ENCODE assay signal across 19 cellular contexts in genomic region chr13:35694549-35695233, GRCh38.
"Had no signal": no experiment of that assay in that cellular context is flagged by ENCODE, and none has a peak within 500 bp of the region (broad histone marks: within the 10 kb centered on the region; RNA-seq: fewer than 3 reads in every experiment).

No MANE protein-coding gene starts in this region.

- H3K27me3 Mint-ChIP-seq: activated CD8-positive, alpha-beta memory T cell treated with anti-CD3 and anti-CD28 coated beads, Interleukin-2, amount 10 ng/mL, durations not matched to agents 7 days and 5 days; activated naive CD8-positive, alpha-beta T cell treated with anti-CD3 and anti-CD28 coated beads, Interleukin-2, amount 50 U/mL, for 24 hours had no signal

- H3K36me3 ChIP-seq: ascending aorta, gastroesophageal sphincter, heart right ventricle, sigmoid colon, tibial nerve had no signal

- DNase-seq: activated CD4-positive, alpha-beta memory T cell treated with anti-CD3 and anti-CD28 coated beads for 36 hours; activated CD4-positive, alpha-beta T cell treated with anti-CD3 and anti-CD28 coated beads for 36 hours; activated CD8-positive, alpha-beta memory T cell treated with anti-CD3 and anti-CD28 coated beads, Interleukin-2, amount 10 ng/mL, durations not matched to agents 7 days and 5 days; activated naive CD4-positive, alpha-beta T cell treated with anti-CD3 and anti-CD28 coated beads for 36 hours; activated naive CD8-positive, alpha-beta T cell treated with anti-CD3 and anti-CD28 coated beads, Interleukin-2, amount 50 U/mL, for 24 hours; activated T-cell treated with anti-CD3 and anti-CD28 coated beads, Interleukin-2, amount 50 U/mL, for 1 hour; heart right ventricle; left colon; psoas muscle; stimulated activated CD4-positive, alpha-beta T cell treated with anti-CD3 and anti-CD28 coated beads, Interleukin-12 subunit alpha, Interleukin-12 subunit beta, amount 100 ng/mL, for 4 hours; stimulated activated CD4-positive, alpha-beta T cell treated with anti-CD3 and anti-CD28 coated beads, Interleukin-2, amount 100 ng/mL, for 24 hours had no signal

- H3K4me3 Mint-ChIP-seq: activated CD4-positive, alpha-beta memory T cell treated with anti-CD3 and anti-CD28 coated beads for 36 hours; activated CD4-positive, alpha-beta T cell treated with anti-CD3 and anti-CD28 coated beads for 36 hours; activated CD8-positive, alpha-beta memory T cell treated with anti-CD3 and anti-CD28 coated beads, Interleukin-2, amount 10 ng/mL, durations not matched to agents 7 days and 5 days; activated naive CD4-positive, alpha-beta T cell treated with anti-CD3 and anti-CD28 coated beads for 36 hours; activated naive CD8-positive, alpha-beta T cell treated with anti-CD3 and anti-CD28 coated beads, Interleukin-2, amount 50 U/mL, for 24 hours; mesothelial cell of epicardium; stimulated activated effector memory CD8-positive, alpha-beta T cell treated with anti-CD3 and anti-CD28 coated beads, Interleukin-12 subunit alpha, Interleukin-12 subunit beta, amount 100 ng/mL, for 72 hours had no signal

- H3K9me3 ChIP-seq: ascending aorta, gastroesophageal sphincter, heart right ventricle, psoas muscle, sigmoid colon, tibial nerve had no signal

- ATAC-seq: activated CD4-positive, alpha-beta T cell treated with anti-CD3 and anti-CD28 coated beads for 36 hours; activated CD8-positive, alpha-beta memory T cell treated with anti-CD3 and anti-CD28 coated beads, Interleukin-2, amount 10 ng/mL, durations not matched to agents 7 days and 5 days; activated naive CD8-positive, alpha-beta T cell treated with anti-CD3 and anti-CD28 coated beads, Interleukin-2, amount 50 U/mL, for 24 hours; gastroesophageal sphincter; heart right ventricle; left colon; stimulated activated effector memory CD8-positive, alpha-beta T cell treated with anti-CD3 and anti-CD28 coated beads, Interleukin-12 subunit alpha, Interleukin-12 subunit beta, amount 100 ng/mL, for 72 hours had no signal

- H3K9me3 Mint-ChIP-seq: activated CD4-positive, alpha-beta memory T cell treated with anti-CD3 and anti-CD28 coated beads for 36 hours; activated naive CD4-positive, alpha-beta T cell treated with anti-CD3 and anti-CD28 coated beads for 36 hours; activated naive CD8-positive, alpha-beta T cell treated with anti-CD3 and anti-CD28 coated beads, Interleukin-2, amount 50 U/mL, for 24 hours; activated T-helper 2 cell treated with anti-CD3 and anti-CD28 coated beads, Interferon-gamma antibody, Interleukin-2, Interleukin-4, amounts not matched to agents 10 μg/mL and 5 μg/mL and 100 μg/mL, durations not matched to agents 14 hours and 24 hours and 36 hours; mesothelial cell of epicardium had no signal

- H3K27ac ChIP-seq: ascending aorta, heart right ventricle, psoas muscle, sigmoid colon, tibial nerve had no signal

- H3K4me3 ChIP-seq: ascending aorta, gastroesophageal sphincter, heart right ventricle, lung, psoas muscle, sigmoid colon, tibial nerve had no signal

- H3K27me3 ChIP-seq: ascending aorta, gastroesophageal sphincter, sigmoid colon, tibial nerve had no signal

- H3K4me1 ChIP-seq: ascending aorta, psoas muscle had no signal

- H3K4me1 Mint-ChIP-seq: activated CD4-positive, alpha-beta T cell treated with anti-CD3 and anti-CD28 coated beads for 36 hours; activated CD8-positive, alpha-beta memory T cell treated with anti-CD3 and anti-CD28 coated beads, Interleukin-2, amount 10 ng/mL, durations not matched to agents 7 days and 5 days; activated naive CD8-positive, alpha-beta T cell treated with anti-CD3 and anti-CD28 coated beads, Interleukin-2, amount 50 U/mL, for 24 hours; stimulated activated effector memory CD8-positive, alpha-beta T cell treated with anti-CD3 and anti-CD28 coated beads, Interleukin-12 subunit alpha, Interleukin-12 subunit beta, amount 100 ng/mL, for 72 hours had no signal

- H3K27ac Mint-ChIP-seq: activated CD4-positive, alpha-beta memory T cell treated with anti-CD3 and anti-CD28 coated beads for 36 hours; activated CD4-positive, alpha-beta T cell treated with anti-CD3 and anti-CD28 coated beads for 36 hours; activated CD8-positive, alpha-beta memory T cell treated with anti-CD3 and anti-CD28 coated beads, Interleukin-2, amount 10 ng/mL, durations not matched to agents 7 days and 5 days; activated naive CD4-positive, alpha-beta T cell treated with anti-CD3 and anti-CD28 coated beads for 36 hours; activated naive CD8-positive, alpha-beta T cell treated with anti-CD3 and anti-CD28 coated beads, Interleukin-2, amount 50 U/mL, for 24 hours; activated T-helper 2 cell treated with anti-CD3 and anti-CD28 coated beads, Interferon-gamma antibody, Interleukin-2, Interleukin-4, amounts not matched to agents 10 μg/mL and 5 μg/mL and 100 μg/mL, durations not matched to agents 14 hours and 24 hours and 36 hours; mesothelial cell of epicardium; stimulated activated effector memory CD8-positive, alpha-beta T cell treated with anti-CD3 and anti-CD28 coated beads, Interleukin-12 subunit alpha, Interleukin-12 subunit beta, amount 100 ng/mL, for 72 hours had no signal

- H3K36me3 Mint-ChIP-seq: activated CD4-positive, alpha-beta memory T cell treated with anti-CD3 and anti-CD28 coated beads for 36 hours; activated CD8-positive, alpha-beta memory T cell treated with anti-CD3 and anti-CD28 coated beads, Interleukin-2, amount 10 ng/mL, durations not matched to agents 7 days and 5 days; mesothelial cell of epicardium; stimulated activated effector memory CD8-positive, alpha-beta T cell treated with anti-CD3 and anti-CD28 coated beads, Interleukin-12 subunit alpha, Interleukin-12 subunit beta, amount 100 ng/mL, for 72 hours had no signal
